20 cellular contexts compared by ENCODE assay signal in genomic region chr7:24769014-24769830, GRCh38. TPM values are rescaled to one million over a fixed set of nuclear protein-coding genes. Genes with fewer than 3 reads are reported as not detected.
DNase-seq lines count a peak whose midpoint lies in the region; ATAC-seq and TF ChIP-seq lines count a peak whose summit lies in the region.
"Had no signal": no experiment of that assay in that cellular context is flagged by ENCODE, and none has a peak within 500 bp of the region (broad histone marks: within the 10 kb centered on the region; RNA-seq: fewer than 3 reads in every experiment).

No MANE protein-coding gene starts in this region.

- no peak for DNase-seq in Right ventricle myocardium superior
- DNase-seq in cardiac septum (ENCODE audit: low spot score): no peak
- peak; percentile 11 for DNase-seq in Jurkat, Clone E6-1 (ENCODE audit: low read depth, low spot score)
- DNase-seq in ascending aorta (ENCODE audit: low spot score in 2 of 2): no peak
- no peak for DNase-seq in DMS53 (lab: John Stamatoyannopoulos, UW)
- no peak for DNase-seq in SJCRH30
- no peak for DNase-seq in natural killer cell treated with Interleukin-12 subunit alpha and Interleukin-12 subunit beta and Interleukin-15 and Interleukin-18, amount 100 ng/mL, for 72 hours (ENCODE audit: low spot score)
- DNase-seq: activated B cell treated with CpG ODN at 0.5 μM for 24 hours; activated CD8-positive, alpha-beta memory T cell treated with anti-CD3 and anti-CD28 coated beads, Interleukin-2, amount 50 U/mL, for 48 hours; activated gamma-delta T cell treated with Interleukin-2 at 50 U/mL for 16 hours; CD4-positive, alpha-beta memory T cell; HFFc6; mammary epithelial cell; NCI-H1694; NCI-H226; stimulated activated CD4-positive, alpha-beta T cell treated with anti-CD3 and anti-CD28 coated beads, Interleukin-4, amount 100 ng/mL, for 24 hours had no signal

- H3K4me1 Mint-ChIP-seq in natural killer cell treated with Interleukin-12 subunit alpha and Interleukin-12 subunit beta and Interleukin-15 and Interleukin-18, amount 100 ng/mL, for 72 hours (ENCODE audit: low read depth in 2 of 2): peaks cover 0 to 6% of the 10 kb centered on the region in 2 donors
- H3K4me1 Mint-ChIP-seq: CD4-positive, alpha-beta memory T cell had no signal

- TF ChIP-seq CTCF in ascending aorta (IDR thresholded peaks at IDR 0.05): no peak

- H3K9me3 Mint-ChIP-seq in natural killer cell treated with Interleukin-12 subunit alpha and Interleukin-12 subunit beta and Interleukin-15 and Interleukin-18, amount 100 ng/mL, for 72 hours: no peaks in the 10 kb centered on the region
- H3K9me3 Mint-ChIP-seq: HFFc6 had no signal

- H3K9me3 ChIP-seq in ascending aorta (no peaks in the 10 kb centered on the region), SJCRH30 (replicated peaks) (0 out of 2 replicates have a peak, but pooled peaks cover 6% of the 10 kb centered on the region)

- H3K4me3 ChIP-seq in Jurkat, Clone E6-1 (ENCODE audit: low read length): no peak overlapping the region
- H3K4me3 ChIP-seq in ascending aorta (no peak overlapping the region), SJCRH30 (no peak overlapping the region)
- H3K4me3 ChIP-seq: heart left ventricle, smooth muscle cell had no signal

- ATAC-seq in Right ventricle myocardium superior (ENCODE audit: poor library complexity) (peak; percentile 16), SK-N-SH treated with all-trans-retinoic acid at 6 μM for 48 hours (no peak)
- no peak for ATAC-seq in natural killer cell treated with Interleukin-12 subunit alpha and Interleukin-12 subunit beta and Interleukin-15 and Interleukin-18, amount 100 ng/mL, for 72 hours

- intact Hi-C loops in Right ventricle myocardium superior (cut with DNase I) (no loop called here), cardiac septum (cut with DNase I) (no loop called here), ascending aorta (cut with DNase I) (no loop called here)

- peaks cover 12 to 13% of the 10 kb centered on the region in 2 donors for H3K27me3 Mint-ChIP-seq in natural killer cell treated with Interleukin-12 subunit alpha and Interleukin-12 subunit beta and Interleukin-15 and Interleukin-18, amount 100 ng/mL, for 72 hours

- H3K4me1 ChIP-seq in ascending aorta (no peaks in the 10 kb centered on the region), SJCRH30 (peaks cover 12% of the 10 kb centered on the region)
- H3K4me1 ChIP-seq: parathyroid adenoma had no signal

- H3K36me3 ChIP-seq in ascending aorta (no peaks in the 10 kb centered on the region), SJCRH30 (no peaks in the 10 kb centered on the region)
- H3K36me3 ChIP-seq: heart left ventricle had no signal

- H3K27ac Mint-ChIP-seq in natural killer cell treated with Interleukin-12 subunit alpha and Interleukin-12 subunit beta and Interleukin-15 and Interleukin-18, amount 100 ng/mL, for 72 hours: no peak overlapping the region
- H3K27ac Mint-ChIP-seq: activated B cell treated with CpG ODN at 0.5 μM for 24 hours, HFFc6 had no signal

- H3K4me3 Mint-ChIP-seq in natural killer cell treated with Interleukin-12 subunit alpha and Interleukin-12 subunit beta and Interleukin-15 and Interleukin-18, amount 100 ng/mL, for 72 hours: no peak overlapping the region
- H3K4me3 Mint-ChIP-seq: activated B cell treated with CpG ODN at 0.5 μM for 24 hours; CD4-positive, alpha-beta memory T cell; HFFc6 had no signal

- H3K27me3 ChIP-seq in ascending aorta: no peaks in the 10 kb centered on the region
- no peaks in the 10 kb centered on the region for H3K27me3 ChIP-seq in SJCRH30
- H3K27me3 ChIP-seq: heart left ventricle had no signal

- peak overlapping the region; percentile 9 to 44 for H3K27ac ChIP-seq in ascending aorta
- H3K27ac ChIP-seq in SJCRH30: no peak overlapping the region
- H3K27ac ChIP-seq: heart left ventricle, parathyroid adenoma had no signal

- H3K36me3 Mint-ChIP-seq in natural killer cell treated with Interleukin-12 subunit alpha and Interleukin-12 subunit beta and Interleukin-15 and Interleukin-18, amount 100 ng/mL, for 72 hours: peaks cover 6% of the 10 kb centered on the region

TF ChIP-seq in SK-N-SH treated with all-trans-retinoic acid at 6 μM for 48 hours, 23 proteins besides CTCF, POLR2A, EP300 and RAD21:
- TF ChIP-seq ARNTL (CRISPR knock-in tag; IDR thresholded peaks at IDR 0.05; ENCODE audit: borderline replicate concordance, low read depth): no peak
- TF ChIP-seq PATZ1 (CRISPR knock-in tag; IDR thresholded peaks at IDR 0.05; ENCODE audit: borderline replicate concordance): no peak
- TF ChIP-seq SNAI2 (CRISPR knock-in tag; IDR thresholded peaks at IDR 0.05): no peak
- no peak for TF ChIP-seq ESRRG (CRISPR knock-in tag; IDR thresholded peaks at IDR 0.05)
- no peak for TF ChIP-seq TOX (CRISPR knock-in tag; IDR thresholded peaks at IDR 0.05; ENCODE audit: borderline replicate concordance)
- TF ChIP-seq, protein P1, sequence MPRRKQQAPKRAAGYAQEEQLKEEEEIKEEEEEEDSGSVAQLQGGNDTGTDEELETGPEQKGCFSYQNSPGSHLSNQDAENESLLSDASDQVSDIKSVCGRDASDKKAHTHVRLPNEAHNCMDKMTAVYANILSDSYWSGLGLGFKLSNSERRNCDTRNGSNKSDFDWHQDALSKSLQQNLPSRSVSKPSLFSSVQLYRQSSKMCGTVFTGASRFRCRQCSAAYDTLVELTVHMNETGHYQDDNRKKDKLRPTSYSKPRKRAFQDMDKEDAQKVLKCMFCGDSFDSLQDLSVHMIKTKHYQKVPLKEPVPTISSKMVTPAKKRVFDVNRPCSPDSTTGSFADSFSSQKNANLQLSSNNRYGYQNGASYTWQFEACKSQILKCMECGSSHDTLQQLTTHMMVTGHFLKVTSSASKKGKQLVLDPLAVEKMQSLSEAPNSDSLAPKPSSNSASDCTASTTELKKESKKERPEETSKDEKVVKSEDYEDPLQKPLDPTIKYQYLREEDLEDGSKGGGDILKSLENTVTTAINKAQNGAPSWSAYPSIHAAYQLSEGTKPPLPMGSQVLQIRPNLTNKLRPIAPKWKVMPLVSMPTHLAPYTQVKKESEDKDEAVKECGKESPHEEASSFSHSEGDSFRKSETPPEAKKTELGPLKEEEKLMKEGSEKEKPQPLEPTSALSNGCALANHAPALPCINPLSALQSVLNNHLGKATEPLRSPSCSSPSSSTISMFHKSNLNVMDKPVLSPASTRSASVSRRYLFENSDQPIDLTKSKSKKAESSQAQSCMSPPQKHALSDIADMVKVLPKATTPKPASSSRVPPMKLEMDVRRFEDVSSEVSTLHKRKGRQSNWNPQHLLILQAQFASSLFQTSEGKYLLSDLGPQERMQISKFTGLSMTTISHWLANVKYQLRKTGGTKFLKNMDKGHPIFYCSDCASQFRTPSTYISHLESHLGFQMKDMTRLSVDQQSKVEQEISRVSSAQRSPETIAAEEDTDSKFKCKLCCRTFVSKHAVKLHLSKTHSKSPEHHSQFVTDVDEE (CRISPR knock-in tag; IDR thresholded peaks at IDR 0.05): no peak

RNA-seq across cellular contexts. Expression of gene GSDME, which starts 12.0 kb away (rescaled TPM):
- total RNA-seq in Right ventricle myocardium superior: 3.5 TPM
- total RNA-seq in cardiac septum: 7.5 TPM
- polyA plus RNA-seq in Jurkat, Clone E6-1 (2012; ENCODE audit: insufficient read depth, insufficient read length): 17.2 TPM
- total RNA-seq in ascending aorta: 14.9 TPM
- total RNA-seq in SJCRH30 (2014; rRNA removed; shearing (Covaris generic)): 21.6 and 24.4 TPM in 2 replicates
- 1 to 10 TPM; 3.5 to 5.2 TPM for total RNA-seq in natural killer cell treated with Interleukin-12 subunit alpha and Interleukin-12 subunit beta and Interleukin-15 and Interleukin-18, amount 100 ng/mL, for 72 hours
